ENCODE assay signal across 14 cellular contexts in the genomic region with DNA sequence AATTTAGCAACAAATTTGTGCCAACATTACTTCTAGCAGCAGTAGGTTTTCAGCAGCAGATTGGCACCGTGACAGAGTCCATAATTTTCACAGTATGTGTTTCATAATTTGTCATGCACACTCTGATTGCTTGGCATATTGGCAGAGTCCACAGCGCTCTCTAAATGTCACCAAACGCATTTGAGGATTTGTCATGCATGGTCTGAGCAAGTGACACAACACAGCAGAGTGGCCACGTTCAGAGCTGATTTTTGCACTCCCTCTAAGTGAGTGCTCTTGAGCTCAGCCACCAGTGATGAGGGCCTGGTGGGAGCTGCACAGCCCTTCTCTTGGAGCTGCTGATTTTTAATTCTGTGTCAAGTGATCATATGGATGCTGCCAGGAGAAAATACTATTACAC.
DNase-seq lines count a peak whose midpoint lies in the region; ATAC-seq and TF ChIP-seq lines count a peak whose summit lies in the region.
"Had no signal": no experiment of that assay in that cellular context is flagged by ENCODE, and none has a peak within 500 bp of the region (broad histone marks: within the 10 kb centered on the region; RNA-seq: fewer than 3 reads in every experiment).

No MANE protein-coding gene starts in this region.

- H3K4me3 ChIP-seq in A673 (ENCODE audit: low read depth, low read length, poor library complexity, severe bottlenecking) = peak overlapping the region; percentile 5
- no peak overlapping the region for H3K4me3 ChIP-seq in WERI-Rb-1 (ENCODE audit: low read depth, low read length)
- H3K4me3 ChIP-seq: esophagus muscularis mucosa, HAP-1, ovary had no signal

- CTCF ChIA-PET in A673 (lab: Charles Lee) = no interaction called here
- CTCF ChIA-PET in activated CD4-positive, alpha-beta T cell treated with anti-CD3 and anti-CD28 coated beads for 36 hours (lab: Charles Lee) = no interaction called here

- H3K27ac Mint-ChIP-seq in activated CD4-positive, alpha-beta T cell treated with anti-CD3 and anti-CD28 coated beads for 36 hours = no peak overlapping the region
- H3K27ac Mint-ChIP-seq: activated naive CD4-positive, alpha-beta T cell treated with anti-CD3 and anti-CD28 coated beads for 36 hours had no signal

- DNase-seq in A673 (ENCODE audit: low spot score) (peak; percentile 82), NCI-H128 (lab: John Stamatoyannopoulos, UW; ENCODE audit: unreplicated experiment) (peak; percentile 75), NCI-H748 (lab: John Stamatoyannopoulos, UW; ENCODE audit: unreplicated experiment) (peak; percentile 83), left cardiac atrium (peak; percentile 20), T-helper 2 cell (no peak), WERI-Rb-1 (no peak)
- no peak for DNase-seq in activated CD4-positive, alpha-beta T cell treated with anti-CD3 and anti-CD28 coated beads for 36 hours
- DNase-seq: activated naive CD4-positive, alpha-beta T cell treated with anti-CD3 and anti-CD28 coated beads for 36 hours; EL; ovary had no signal

- POLR2A ChIA-PET in A673 (lab: Charles Lee; ENCODE audit: low non-redundant PET) = no interaction called here
- POLR2A ChIA-PET in activated CD4-positive, alpha-beta T cell treated with anti-CD3 and anti-CD28 coated beads for 36 hours (lab: Charles Lee) = no interaction called here

- H3K9me3 Mint-ChIP-seq in activated CD4-positive, alpha-beta T cell treated with anti-CD3 and anti-CD28 coated beads for 36 hours (ENCODE audit: low read depth) = peaks cover 5% of the 10 kb centered on the region

- no TSS peak for BruUV-seq in A673 (replicated peaks; lab: Mats Ljungman, UMichigan)

- H3K36me3 Mint-ChIP-seq in activated CD4-positive, alpha-beta T cell treated with anti-CD3 and anti-CD28 coated beads for 36 hours (ENCODE audit: low read depth) = no peaks in the 10 kb centered on the region

- H3K9me3 ChIP-seq in A673 (ENCODE audit: low read depth, low read length, poor library complexity, severe bottlenecking) (no peaks in the 10 kb centered on the region), WERI-Rb-1 (ENCODE audit: severe bottlenecking) (no peaks in the 10 kb centered on the region)
- H3K9me3 ChIP-seq: esophagus muscularis mucosa, HAP-1, ovary had no signal

- H3K27ac ChIP-seq in A673 (ENCODE audit: low read depth, low read length, poor library complexity, severe bottlenecking) (no peak overlapping the region), WERI-Rb-1 (no peak overlapping the region)
- H3K27ac ChIP-seq: esophagus muscularis mucosa, ovary had no signal

- ATAC-seq in left cardiac atrium (peak; percentile 76 to 80), HG03280 (IDR thresholded peaks at IDR 0.05; ENCODE audit: unreplicated experiment) (no peak)
- no peak for ATAC-seq in activated CD4-positive, alpha-beta T cell treated with anti-CD3 and anti-CD28 coated beads for 36 hours

- H3K4me3 Mint-ChIP-seq in activated CD4-positive, alpha-beta T cell treated with anti-CD3 and anti-CD28 coated beads for 36 hours = no peak overlapping the region
- H3K4me3 Mint-ChIP-seq: activated naive CD4-positive, alpha-beta T cell treated with anti-CD3 and anti-CD28 coated beads for 36 hours; central memory CD8-positive, alpha-beta T cell had no signal

- intact Hi-C loops in A673 (cut with micrococcal nuclease; ENCODE audit: unreplicated experiment) = loop anchor here (5.0 kb wide), 2 partner anchors 220 to 290 kb away; no protein-coding TSS in a partner anchor
- intact Hi-C loops in left cardiac atrium (cut with DNase I) = no loop called here
- intact Hi-C loops in activated CD4-positive, alpha-beta T cell treated with anti-CD3 and anti-CD28 coated beads for 36 hours (cut with DNase I, micrococcal nuclease) = no loop called here

- no peaks in the 10 kb centered on the region for H3K4me1 Mint-ChIP-seq in activated CD4-positive, alpha-beta T cell treated with anti-CD3 and anti-CD28 coated beads for 36 hours
- H3K4me1 Mint-ChIP-seq: central memory CD8-positive, alpha-beta T cell had no signal

- TF ChIP-seq CTCF in A673 (conservative IDR thresholded peaks at IDR 0.05; ENCODE audit: low read depth, low read length) (no peak), WERI-Rb-1 (IDR thresholded peaks at IDR 0.05; ENCODE audit: low read depth, low read length) (no peak)

- H3K4me1 ChIP-seq in A673 (ENCODE audit: insufficient read depth, low read length, poor library complexity, severe bottlenecking) = peaks cover 23% of the 10 kb centered on the region

- H3K36me3 ChIP-seq in A673 (ENCODE audit: insufficient read depth, low read length, poor library complexity, severe bottlenecking) = no peaks in the 10 kb centered on the region
- no peaks in the 10 kb centered on the region for H3K36me3 ChIP-seq in WERI-Rb-1
- H3K36me3 ChIP-seq: esophagus muscularis mucosa, HAP-1, ovary had no signal

- H3K27me3 ChIP-seq in A673 (replicated peaks; ENCODE audit: insufficient read depth, low read depth, low read length, poor library complexity) (no peaks in the 10 kb centered on the region), WERI-Rb-1 (ENCODE audit: insufficient read depth, low read depth, severe bottlenecking) (no peaks in the 10 kb centered on the region)
- H3K27me3 ChIP-seq: esophagus muscularis mucosa, ovary had no signal

- H3K27me3 Mint-ChIP-seq in activated CD4-positive, alpha-beta T cell treated with anti-CD3 and anti-CD28 coated beads for 36 hours = no peaks in the 10 kb centered on the region
- H3K27me3 Mint-ChIP-seq: central memory CD8-positive, alpha-beta T cell had no signal

Comparison
In these comparisons a context has a peak if more than half of its experiments do, and no peak if none do; other contexts are left out.
1. DNase-seq: peak in A673 (single experiment), NCI-H128 (single experiment), NCI-H748 (single experiment) and left cardiac atrium (single experiment); none in activated CD4-positive, alpha-beta T cell treated with anti-CD3 and anti-CD28 coated beads for 36 hours (single experiment), T-helper 2 cell (0 of 5) and WERI-Rb-1 (single experiment).
2. ATAC-seq: peak in left cardiac atrium (2 of 2); none in activated CD4-positive, alpha-beta T cell treated with anti-CD3 and anti-CD28 coated beads for 36 hours (single experiment) and HG03280 (single experiment).